17 cellular contexts compared by ENCODE assay signal in the genomic region with DNA sequence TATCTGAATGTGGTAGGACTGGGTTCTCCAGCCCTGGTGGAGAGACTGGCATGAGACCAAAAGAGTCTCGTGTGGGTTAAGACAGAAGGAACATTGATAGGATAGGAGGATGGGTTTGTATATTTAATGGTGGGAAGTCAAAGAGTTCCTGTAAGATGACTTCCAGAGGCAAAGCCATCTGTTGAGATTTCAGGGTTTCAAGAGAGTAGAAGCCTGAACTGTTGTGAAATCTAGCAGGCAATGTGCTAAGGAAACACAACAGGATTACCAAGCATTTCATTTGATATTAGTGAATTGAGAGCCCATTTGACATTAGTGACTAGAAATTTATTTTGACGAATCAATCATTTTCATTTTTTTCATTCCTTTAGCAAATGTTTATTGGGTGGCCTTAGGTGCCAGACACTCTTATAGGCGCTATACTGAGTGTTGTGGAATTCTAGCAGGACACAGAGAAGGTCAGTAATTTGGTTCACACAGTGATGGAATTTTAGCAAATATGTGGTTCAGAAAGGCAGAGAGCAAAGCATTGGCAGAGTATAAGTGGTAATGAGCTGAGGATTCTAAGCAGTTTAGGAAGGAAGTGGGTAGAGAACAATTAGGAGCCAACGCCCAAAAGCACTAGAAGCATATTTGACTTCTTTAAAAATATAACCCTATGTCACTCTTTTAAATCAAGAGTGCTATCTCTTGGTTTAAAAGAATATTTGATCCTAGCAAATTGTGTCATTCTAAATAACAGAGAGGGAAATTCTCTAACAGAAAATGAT.
DNase-seq lines count a peak whose midpoint lies in the region; ATAC-seq and TF ChIP-seq lines count a peak whose summit lies in the region.
"Had no signal": no experiment of that assay in that cellular context is flagged by ENCODE, and none has a peak within 500 bp of the region (broad histone marks: within the 10 kb centered on the region; RNA-seq: fewer than 3 reads in every experiment).

No MANE protein-coding gene starts in this region.

- no peaks in the 10 kb centered on the region for H3K27me3 ChIP-seq in right atrium auricular region
- H3K27me3 ChIP-seq in thymus (ENCODE audit: control insufficient read depth, insufficient read depth) = no peaks in the 10 kb centered on the region
- no peaks in the 10 kb centered on the region for H3K27me3 ChIP-seq in GM23338 (ENCODE audit: insufficient read depth)
- H3K27me3 ChIP-seq in colonic mucosa = no peaks in the 10 kb centered on the region
- H3K27me3 ChIP-seq: body of pancreas had no signal

- H3K27ac ChIP-seq in right atrium auricular region = no peak overlapping the region
- peak overlapping the region; percentile 31 for H3K27ac ChIP-seq in thymus (ENCODE audit: low read depth)
- no peak overlapping the region for H3K27ac ChIP-seq in GM23338 (ENCODE audit: low read depth)
- H3K27ac ChIP-seq in colonic mucosa = no peak overlapping the region
- H3K27ac ChIP-seq: body of pancreas had no signal

- WGBS in thymus = 60% methylated on average over 4 of the region's 4 CpGs

- H3K4me1 Mint-ChIP-seq in GM23338 = no peaks in the 10 kb centered on the region
- H3K4me1 Mint-ChIP-seq: mesothelial cell of epicardium had no signal

- no peaks in the 10 kb centered on the region for H3F3A ChIP-seq in GM23338 (replicated peaks; ENCODE audit: low read depth)

- H3K9me3 Mint-ChIP-seq in GM23338 = no peaks in the 10 kb centered on the region; the same call in 2 of the 3 replicates

- no peaks in the 10 kb centered on the region for H3K4me1 ChIP-seq in right atrium auricular region
- no peaks in the 10 kb centered on the region for H3K4me1 ChIP-seq in thymus (ENCODE audit: control insufficient read depth, insufficient read depth, low read length)
- no peaks in the 10 kb centered on the region for H3K4me1 ChIP-seq in GM23338 (ENCODE audit: insufficient read depth)
- no peaks in the 10 kb centered on the region for H3K4me1 ChIP-seq in colonic mucosa
- H3K4me1 ChIP-seq: body of pancreas had no signal

- TF ChIP-seq CTCF in right atrium auricular region (IDR thresholded peaks at IDR 0.05) = no peak
- TF ChIP-seq CTCF in GM23338 (conservative IDR thresholded peaks at IDR 0.05; ENCODE audit: low read depth in 2 of 2) = no peak
- TF ChIP-seq CTCF in colonic mucosa (IDR thresholded peaks at IDR 0.05) = no peak

- peaks cover 8% of the 10 kb centered on the region for H3K9me2 ChIP-seq in GM23338 (ENCODE audit: insufficient read depth)

- no peak overlapping the region for H2AFZ ChIP-seq in GM23338

- no peaks in the 10 kb centered on the region for H3K36me3 ChIP-seq in right atrium auricular region
- H3K36me3 ChIP-seq in thymus (ENCODE audit: control insufficient read depth, insufficient read depth) = no peaks in the 10 kb centered on the region
- H3K36me3 ChIP-seq in GM23338 (ENCODE audit: insufficient read depth) = no peaks in the 10 kb centered on the region; the same call in 1 of the 2 replicates
- no peaks in the 10 kb centered on the region for H3K36me3 ChIP-seq in colonic mucosa

- H3K79me2 ChIP-seq in GM23338 (replicated peaks; ENCODE audit: insufficient read depth) = no peaks in the 10 kb centered on the region

- H3K4me3 ChIP-seq in right atrium auricular region = no peak overlapping the region
- H3K4me3 ChIP-seq in thymus (ENCODE audit: low read length) = no peak overlapping the region
- H3K4me3 ChIP-seq in GM23338 = no peak overlapping the region
- H3K4me3 ChIP-seq in colonic mucosa = no peak overlapping the region
- H3K4me3 ChIP-seq: body of pancreas, GM12878 had no signal

- H3K9me3 ChIP-seq in right atrium auricular region (peaks cover 0 to 11% of the 10 kb centered on the region in 2 donors), thymus (ENCODE audit: control insufficient read depth) (no peaks in the 10 kb centered on the region), colonic mucosa (no peaks in the 10 kb centered on the region)
- H3K9me3 ChIP-seq: body of pancreas had no signal

- H3K36me3 Mint-ChIP-seq in GM23338 (ENCODE audit: low read depth) = no peaks in the 10 kb centered on the region
- H3K36me3 Mint-ChIP-seq: mesothelial cell of epicardium had no signal

- peak; percentile 34 for ATAC-seq in Right ventricle myocardium inferior
- ATAC-seq in GM23338 = no peak
- ATAC-seq in HG03442 (IDR thresholded peaks at IDR 0.05; ENCODE audit: unreplicated experiment) = no peak
- ATAC-seq: body of pancreas, GM12878 had no signal

- no peak overlapping the region for H3K27ac Mint-ChIP-seq in GM23338
- H3K27ac Mint-ChIP-seq: mesothelial cell of epicardium, progenitor cell of endocrine pancreas had no signal

- DNase-seq in Right ventricle myocardium inferior (ENCODE audit: missing footprints) = no peak
- no peak for DNase-seq in right atrium auricular region (ENCODE audit: low spot score)
- DNase-seq in OCI-M1 (lab: John Stamatoyannopoulos, UW) = peak; percentile 55
- DNase-seq in fibroblast of peridontal ligament (ENCODE audit: extremely low read depth) = peak; percentile 50
- DNase-seq in GM23338 (ENCODE audit: low spot score) = no peak
- DNase-seq in colonic mucosa = no peak
- DNase-seq: activated CD4-positive, alpha-beta T cell treated with anti-CD3 and anti-CD28 coated beads, Interleukin-2, amount 50 U/mL, for 1 hour; activated effector memory CD4-positive, alpha-beta T cell treated with anti-CD3 and anti-CD28 coated beads, Interleukin-2, amount 50 U/mL, for 16 hours; body of pancreas; DMS79; NCI-H2029 treated with DMSO at 0.1 percent for 48 hours; stimulated activated CD4-positive, alpha-beta T cell treated with anti-CD3 and anti-CD28 coated beads, Interleukin-1b, Interleukin-23, amount 100 ng/mL, for 48 hours had no signal

- no peak overlapping the region for H3K9ac ChIP-seq in colonic mucosa (ENCODE audit: low read depth in 2 of 2, low read length in 2 of 2)

- no peak overlapping the region for H3K4me2 ChIP-seq in GM23338

- H3K27me3 Mint-ChIP-seq in GM23338 (ENCODE audit: insufficient read depth, low read depth, poor library complexity) = no peaks in the 10 kb centered on the region
- H3K27me3 Mint-ChIP-seq: progenitor cell of endocrine pancreas had no signal

- intact Hi-C loops in Right ventricle myocardium inferior (cut with DNase I) = no loop called here
- intact Hi-C loops in colonic mucosa (cut with DNase I) = no loop called here

- no peak overlapping the region for H3K4me3 Mint-ChIP-seq in GM23338
- H3K4me3 Mint-ChIP-seq: mesothelial cell of epicardium had no signal

- no peaks in the 10 kb centered on the region for H4K20me1 ChIP-seq in GM23338 (replicated peaks; ENCODE audit: insufficient read depth)

TF ChIP-seq in GM23338, 12 proteins besides CTCF, POLR2A, EP300 and RAD21:
- no peak for TF ChIP-seq EZH2phosphoT487 (IDR thresholded peaks at IDR 0.05; ENCODE audit: unreplicated experiment)
- TF ChIP-seq ZNF114 (CRISPR knock-in tag; IDR thresholded peaks at IDR 0.05) = no peak
- TF ChIP-seq NANOG (IDR thresholded peaks at IDR 0.05; ENCODE audit: borderline replicate concordance) = no peak
- TF ChIP-seq STAT1 (IDR thresholded peaks at IDR 0.05; ENCODE audit: unreplicated experiment) = no peak
- TF ChIP-seq REST (IDR thresholded peaks at IDR 0.05; ENCODE audit: unreplicated experiment) = no peak
- no peak for TF ChIP-seq CREB1 (CRISPR knock-in tag; IDR thresholded peaks at IDR 0.05; ENCODE audit: low read depth)

Comparison
In these comparisons a context has a peak if more than half of its experiments do, and no peak if none do; other contexts are left out.
1. DNase-seq: peak in OCI-M1 (single experiment) and fibroblast of peridontal ligament (single experiment); none in Right ventricle myocardium inferior (single experiment), right atrium auricular region (single experiment), GM23338 (single experiment) and colonic mucosa (single experiment).